ENCODE assay signal across 8 cellular contexts in the genomic region with DNA sequence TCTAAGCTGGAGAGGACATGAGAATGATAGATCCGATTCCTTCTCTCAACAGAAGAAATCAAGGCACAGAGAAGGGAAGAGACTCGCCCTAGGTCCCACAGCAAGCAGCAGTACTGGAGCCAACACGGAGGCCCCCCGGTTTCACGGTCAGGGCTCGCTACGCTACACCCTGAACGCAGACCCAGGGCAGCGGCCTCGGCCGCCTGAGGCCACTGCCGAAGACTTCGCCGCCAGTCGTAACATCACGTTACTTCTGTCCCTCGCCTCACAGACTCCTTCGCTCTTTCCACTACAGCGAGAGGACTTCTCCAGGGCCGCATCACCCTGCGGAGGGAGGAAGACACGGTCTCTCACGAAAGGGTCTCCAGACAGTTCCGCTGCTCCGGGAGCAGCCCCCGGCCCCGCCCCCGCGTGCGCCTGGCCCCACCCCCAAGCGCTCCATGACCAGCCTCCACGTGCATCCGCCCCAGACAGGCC. TPM values are rescaled to one million over a fixed set of nuclear protein-coding genes. Genes with fewer than 3 reads are reported as not detected.
DNase-seq lines count a peak whose midpoint lies in the region; ATAC-seq, FAIRE-seq and TF ChIP-seq lines count a peak whose summit lies in the region.

No MANE protein-coding gene starts in this region.

- peak overlapping the region; percentile 82 for H2AFZ ChIP-seq in HepG2 (ENCODE audit: low read length)

- H3K4me2 ChIP-seq in HepG2 (ENCODE audit: low read depth, low read length), result peak overlapping the region; percentile 86

- H3K27ac ChIP-seq in HepG2 (ENCODE audit: extremely low read length, insufficient read depth, low read length) (peak overlapping the region; percentile 35), transverse colon (peak overlapping the region; percentile 47 to 87 (median 73))

- CTCF ChIA-PET in HepG2 (lab: Yijun Ruan, JAX; ENCODE audit: low intra/inter-chr PET ratio, low total read pairs), result no interaction called here

- H3K4me1 ChIP-seq in HepG2 (ENCODE audit: insufficient read depth, low read length) (peaks cover 18% of the 10 kb centered on the region), transverse colon (peaks cover 0 to 16% (median 5%) of the 10 kb centered on the region in 4 donors)

- in situ Hi-C loops in HepG2 (cut with HindIII; ENCODE audit: extremely low pct_ligation_motif_present, low pct_unique_long_range_greater_than_20kb), result no loop called here
- in situ Hi-C loops in transverse colon (cut with MboI; ENCODE audit: low pct_ligation_motif_present in 1 of 4, low pct_unique_long_range_greater_than_20kb in 1 of 4, low sequenced_read_pairs in 3 of 4), result no loop called here

- TF ChIP-seq EP300 in HepG2 (IDR thresholded peaks at IDR 0.05; ENCODE audit: low read depth in 2 of 2, low read length in 2 of 2) (no peak), HepG2 (CRISPR knock-in tag; IDR thresholded peaks at IDR 0.05; ENCODE audit: borderline replicate concordance) (no peak), transverse colon (IDR thresholded peaks at IDR 0.05; ENCODE audit: low read depth) (no peak)

- H3K27me3 Mint-ChIP-seq in activated naive CD8-positive, alpha-beta T cell treated with anti-CD3 and anti-CD28 coated beads, Interleukin-2, amount 50 U/mL, for 24 hours, result peaks cover 8% of the 10 kb centered on the region

- peak overlapping the region; percentile 66 for H3K9ac ChIP-seq in HepG2 (ENCODE audit: insufficient read depth, low read depth, low read length)

- peaks cover 17% of the 10 kb centered on the region for H3K79me2 ChIP-seq in HepG2 (ENCODE audit: insufficient read depth, low read length)

- FAIRE-seq in HepG2 (lab: Jason Lieb, UNC), result no peak
- no peak for FAIRE-seq in HTR-8/SVneo (lab: Jason Lieb, UNC)

- no peak for TF ChIP-seq CTCF in HepG2 (CRISPR knock-in tag; IDR thresholded peaks at IDR 0.05)
- no peak for TF ChIP-seq CTCF in transverse colon (IDR thresholded peaks at IDR 0.05)

- H3K36me3 ChIP-seq in HepG2 (replicated peaks in 1 of 2; ENCODE audit: control insufficient read depth in 1 of 2, insufficient read depth in 2 of 2, low read length in 2 of 2) (no peaks in the 10 kb centered on the region), transverse colon (no peaks in the 10 kb centered on the region)

- H3K36me3 Mint-ChIP-seq in activated naive CD8-positive, alpha-beta T cell treated with anti-CD3 and anti-CD28 coated beads, Interleukin-2, amount 50 U/mL, for 24 hours (ENCODE audit: low read depth), result peaks cover 2% of the 10 kb centered on the region
- H3K36me3 Mint-ChIP-seq in activated naive CD4-positive, alpha-beta T cell treated with anti-CD3 and anti-CD28 coated beads, Interleukin-2, amount 50 U/mL, for 72 hours, result no peaks in the 10 kb centered on the region

- H3K4me3 Mint-ChIP-seq in activated naive CD8-positive, alpha-beta T cell treated with anti-CD3 and anti-CD28 coated beads, Interleukin-2, amount 50 U/mL, for 24 hours, result peak overlapping the region; percentile 89

- no TSS peak for BruUV-seq in HepG2 (replicated peaks; lab: Mats Ljungman, UMichigan)

- ATAC-seq in GM19324 (IDR thresholded peaks at IDR 0.05; ENCODE audit: low FRiP score, unreplicated experiment), result peak; percentile 9
- ATAC-seq in HG03103 (IDR thresholded peaks at IDR 0.05; ENCODE audit: low read depth, unreplicated experiment), result peak; percentile 6
- ATAC-seq in activated naive CD8-positive, alpha-beta T cell treated with anti-CD3 and anti-CD28 coated beads, Interleukin-2, amount 50 U/mL, for 24 hours, result no peak
- peak; percentile 68 for ATAC-seq in HepG2
- no peak for ATAC-seq in activated naive CD4-positive, alpha-beta T cell treated with anti-CD3 and anti-CD28 coated beads, Interleukin-2, amount 50 U/mL, for 72 hours

- peak overlapping the region; percentile 41 to 98 (median 66) for H3K4me3 ChIP-seq in HepG2 (replicated peaks in 1 of 3; ENCODE audit: insufficient read depth in 1 of 3, low read depth in 2 of 3, low read length in 3 of 3)
- H3K4me3 ChIP-seq in transverse colon, result peak overlapping the region; percentile 52 to 72 (median 61)

- no peak for TF ChIP-seq RAD21 in HepG2 (CRISPR knock-in tag; IDR thresholded peaks at IDR 0.05)

- no peaks in the 10 kb centered on the region for H3K9me3 Mint-ChIP-seq in activated naive CD8-positive, alpha-beta T cell treated with anti-CD3 and anti-CD28 coated beads, Interleukin-2, amount 50 U/mL, for 24 hours
- H3K9me3 Mint-ChIP-seq in activated naive CD4-positive, alpha-beta T cell treated with anti-CD3 and anti-CD28 coated beads, Interleukin-2, amount 50 U/mL, for 72 hours, result no peaks in the 10 kb centered on the region

- TF ChIP-seq POLR2A in HepG2 (IDR thresholded peaks at IDR 0.05; ENCODE audit: insufficient read depth in 1 of 2, low read depth in 2 of 2, low read length in 2 of 2) (no peak; a peak in 1 of 4 replicates), transverse colon (IDR thresholded peaks at IDR 0.05) (no peak)

- POLR2A ChIA-PET in HepG2 (lab: Yijun Ruan, JAX), result interaction anchor here (1.4 to 1.8 kb wide), 2 partner anchors 32 to 37 kb away, joined by 4 to 5 read pairs; a partner anchor contains a TSS

- intact Hi-C loops in HepG2 (cut with micrococcal nuclease; ENCODE audit: unreplicated experiment) (no loop called here), transverse colon (cut with DNase I; ENCODE audit: low total_unique reads) (no loop called here)

- peak overlapping the region; percentile 90 for H3K27ac Mint-ChIP-seq in activated naive CD8-positive, alpha-beta T cell treated with anti-CD3 and anti-CD28 coated beads, Interleukin-2, amount 50 U/mL, for 24 hours
- H3K27ac Mint-ChIP-seq in activated naive CD4-positive, alpha-beta T cell treated with anti-CD3 and anti-CD28 coated beads, Interleukin-2, amount 50 U/mL, for 72 hours, result peak overlapping the region in 1 of 2 donors; percentile 89

- no peaks in the 10 kb centered on the region for H3K9me3 ChIP-seq in HepG2 (ENCODE audit: low read length)
- no peaks in the 10 kb centered on the region for H3K9me3 ChIP-seq in transverse colon

- 3% methylated on average over 12 of the region's 33 CpGs for WGBS in HepG2 (ENCODE audit: low lambda C conversion rate)
- 5 to 60% methylated on average over 1 to 30 of the region's 33 CpGs for WGBS in transverse colon (ENCODE audit: low coverage in 1 of 2), 2 donors

- DNase-seq in activated naive CD8-positive, alpha-beta T cell treated with anti-CD3 and anti-CD28 coated beads, Interleukin-2, amount 50 U/mL, for 24 hours, result no peak
- DNase-seq in HepG2 (ENCODE audit: low spot score) (no peak), transverse colon (no peak), cerebellar nuclear complex (lab: John Stamatoyannopoulos, UW) (no peak), HTR-8/SVneo (ENCODE audit: insufficient read length, low spot score) (no peak)
- DNase-seq in activated naive CD4-positive, alpha-beta T cell treated with anti-CD3 and anti-CD28 coated beads, Interleukin-2, amount 50 U/mL, for 72 hours (ENCODE audit: low spot score in 2 of 2), result no peak

- no peaks in the 10 kb centered on the region for H4K20me1 ChIP-seq in HepG2 (ENCODE audit: insufficient read depth, low read length)

- H3K4me1 Mint-ChIP-seq in activated naive CD8-positive, alpha-beta T cell treated with anti-CD3 and anti-CD28 coated beads, Interleukin-2, amount 50 U/mL, for 24 hours, result peaks cover 12% of the 10 kb centered on the region

- H3K27me3 ChIP-seq in HepG2 (ENCODE audit: control insufficient read depth in 1 of 2, insufficient read depth in 2 of 2, low read length in 2 of 2), result no peaks in the 10 kb centered on the region; a peak in 1 of 5 replicates
- H3K27me3 ChIP-seq in transverse colon, result peaks cover 1% of the 10 kb centered on the region

RNA-seq across cellular contexts. Expression of a gene that starts 0.4 kb away (rescaled TPM):
- total RNA-seq in HepG2 (2016; rRNA removed; fragmentation: Illumina TruSeq; extraction: Trizol), result 17.3 and 18.8 TPM in 2 replicates
- total RNA-seq in HepG2 (2016; cell fraction: cytosol; rRNA removed; fragmentation: Illumina TruSeq; extraction: Trizol; ENCODE audit: low read depth), result 3.9 and 4.3 TPM in 2 replicates
- total RNA-seq in HepG2 (2016; cell fraction: insoluble cytoplasmic fraction; rRNA removed; fragmentation: Illumina TruSeq; extraction: Trizol), result 19.7 and 20.3 TPM in 2 replicates
- total RNA-seq in HepG2 (2016; cell fraction: membrane; rRNA removed; fragmentation: Illumina TruSeq; extraction: Trizol), result 5.0 and 5.4 TPM in 2 replicates
- total RNA-seq in HepG2 (2016; cell fraction: nucleus; rRNA removed; fragmentation: Illumina TruSeq; extraction: Trizol), result 20.4 and 27.6 TPM in 2 replicates
- 21.1 and 25.6 TPM in 2 replicates for polyA plus RNA-seq in HepG2 (2011; rRNA removed)
- 15.1 and 22.4 TPM in 2 replicates for polyA plus RNA-seq in HepG2 (2011; cell fraction: cytosol; rRNA removed)
- 71.7 and 82.4 TPM in 2 replicates for polyA plus RNA-seq in HepG2 (2011; cell fraction: nucleus; rRNA removed)
- polyA plus RNA-seq in HepG2 (2012), result 16.5 and 19.5 TPM in 2 replicates
- 1.7 and 2.2 TPM in 2 replicates for polyA plus RNA-seq in HepG2 (2016; cell fraction: cytosol; fragmentation: Illumina TruSeq; extraction: Trizol; ENCODE audit: low read depth)
- polyA plus RNA-seq in HepG2 (2016; cell fraction: insoluble cytoplasmic fraction; fragmentation: Illumina TruSeq; extraction: Trizol; ENCODE audit: low read depth), result 18.3 and 21.3 TPM in 2 replicates
- polyA plus RNA-seq in HepG2 (2016; cell fraction: membrane; fragmentation: Illumina TruSeq; extraction: Trizol; ENCODE audit: low read depth), result 3.5 and 3.9 TPM in 2 replicates
- 26.1 and 30.0 TPM in 2 replicates for polyA plus RNA-seq in HepG2 (2016; cell fraction: nucleus; fragmentation: Illumina TruSeq; extraction: Trizol; ENCODE audit: insufficient read depth, low read depth)
- 21.6 and 30.7 TPM in 2 replicates for polyA minus RNA-seq in HepG2 (2011; rRNA and poly(A)+ RNA removed; ENCODE audit: low replicate concordance)
- polyA minus RNA-seq in HepG2 (2011; cell fraction: cytosol; rRNA and poly(A)+ RNA removed), result 6.5 and 8.3 TPM in 2 replicates
- 54.1 and 63.2 TPM in 2 replicates for polyA minus RNA-seq in HepG2 (2011; cell fraction: nucleus; rRNA and poly(A)+ RNA removed)
- total RNA-seq in transverse colon, result 100 to 1,000 TPM in 1 of 4 donors, 10 to 100 TPM in 2, 1 to 10 TPM in 1; 7.9 to 211 (median 22.8) TPM
- total RNA-seq in activated naive CD4-positive, alpha-beta T cell treated with anti-CD3 and anti-CD28 coated beads, Interleukin-2, amount 50 U/mL, for 72 hours, result 10 to 100 TPM; 17.7 to 20.5 TPM

RNA-seq across cellular contexts. Expression of a gene that starts 32.0 kb away (rescaled TPM):
- 0.60 TPM in 2 replicates for total RNA-seq in HepG2 (2016; rRNA removed; fragmentation: Illumina TruSeq; extraction: Trizol)
- total RNA-seq in HepG2 (2016; cell fraction: cytosol; rRNA removed; fragmentation: Illumina TruSeq; extraction: Trizol; ENCODE audit: low read depth), result 0.09 and 0.20 TPM in 2 replicates
- total RNA-seq in HepG2 (2016; cell fraction: insoluble cytoplasmic fraction; rRNA removed; fragmentation: Illumina TruSeq; extraction: Trizol), result 0.73 and 0.84 TPM in 2 replicates
- 0.37 and 0.38 TPM in 2 replicates for total RNA-seq in HepG2 (2016; cell fraction: membrane; rRNA removed; fragmentation: Illumina TruSeq; extraction: Trizol)
- total RNA-seq in HepG2 (2016; cell fraction: nucleus; rRNA removed; fragmentation: Illumina TruSeq; extraction: Trizol), result 1.8 TPM in 2 replicates
- 0.09 and 0.14 TPM in 2 replicates for polyA plus RNA-seq in HepG2 (2011; rRNA removed)
- 0.04 and 0.05 TPM in 2 replicates for polyA plus RNA-seq in HepG2 (2011; cell fraction: cytosol; rRNA removed)
- polyA plus RNA-seq in HepG2 (2011; cell fraction: nucleus; rRNA removed), result 0.26 and 0.66 TPM in 2 replicates
- polyA plus RNA-seq in HepG2 (2012), result 0.05 and 0.24 TPM in 2 replicates
- polyA plus RNA-seq in HepG2 (2016; cell fraction: cytosol; fragmentation: Illumina TruSeq; extraction: Trizol; ENCODE audit: low read depth), result 0.05 and 0.17 TPM in 2 replicates
- polyA plus RNA-seq in HepG2 (2016; cell fraction: insoluble cytoplasmic fraction; fragmentation: Illumina TruSeq; extraction: Trizol; ENCODE audit: low read depth), result 0.32 and 0.46 TPM in 2 replicates
- 0.15 and 0.17 TPM in 2 replicates for polyA plus RNA-seq in HepG2 (2016; cell fraction: membrane; fragmentation: Illumina TruSeq; extraction: Trizol; ENCODE audit: low read depth)
- polyA plus RNA-seq in HepG2 (2016; cell fraction: nucleus; fragmentation: Illumina TruSeq; extraction: Trizol; ENCODE audit: insufficient read depth, low read depth), result 1.3 and 1.6 TPM in 2 replicates
- polyA minus RNA-seq in HepG2 (2011; rRNA and poly(A)+ RNA removed; ENCODE audit: low replicate concordance), result 0.16 and 2.6 TPM in 2 replicates
- not detected in 2 replicates for polyA minus RNA-seq in HepG2 (2011; cell fraction: cytosol; rRNA and poly(A)+ RNA removed)
- polyA minus RNA-seq in HepG2 (2011; cell fraction: nucleus; rRNA and poly(A)+ RNA removed), result 0.25 and 0.77 TPM in 2 replicates
- 10 to 100 TPM in 2 of 4 donors, 1 to 10 TPM in 2; 7.1 to 23.5 (median 10.9) TPM for total RNA-seq in transverse colon
- under 1 TPM in 1 of 2 donors, not detected in 1; 0.29 TPM for total RNA-seq in activated naive CD4-positive, alpha-beta T cell treated with anti-CD3 and anti-CD28 coated beads, Interleukin-2, amount 50 U/mL, for 72 hours

Comparison
In these comparisons a context has a peak if more than half of its experiments do, and no peak if none do; other contexts are left out.
1. ATAC-seq: peak in GM19324 (single experiment), HG03103 (single experiment) and HepG2 (single experiment); none in activated naive CD8-positive, alpha-beta T cell treated with anti-CD3 and anti-CD28 coated beads, Interleukin-2, amount 50 U/mL, for 24 hours (single experiment) and activated naive CD4-positive, alpha-beta T cell treated with anti-CD3 and anti-CD28 coated beads, Interleukin-2, amount 50 U/mL, for 72 hours (0 of 2).